9 cellular contexts compared by ENCODE assay signal in genomic region chr1:182602945-182603645, GRCh38. TPM values are rescaled to one million over a fixed set of nuclear protein-coding genes. Genes with fewer than 3 reads are reported as not detected.
DNase-seq lines count a peak whose midpoint lies in the region; ATAC-seq and TF ChIP-seq lines count a peak whose summit lies in the region.
"Had no signal": no experiment of that assay in that cellular context is flagged by ENCODE, and none has a peak within 500 bp of the region (broad histone marks: within the 10 kb centered on the region; RNA-seq: fewer than 3 reads in every experiment).

No MANE protein-coding gene starts in this region.

- peak; percentile 85 for DNase-seq in activated CD4-positive, alpha-beta T cell treated with anti-CD3 and anti-CD28 coated beads, Interleukin-2, amount 10 ng/mL, durations not matched to agents 24 days and 14 days
- no peak for DNase-seq in activated CD4-positive, alpha-beta T cell treated with anti-CD3 and anti-CD28 coated beads for 1 hour
- no peak for DNase-seq in SK-N-MC (ENCODE audit: low read depth, low spot score)
- DNase-seq in fibroblast of villous mesenchyme (ENCODE audit: low read depth): no peak
- no peak for DNase-seq in stomach
- DNase-seq in NCI-H1694 (lab: John Stamatoyannopoulos, UW): no peak
- DNase-seq in body of pancreas: no peak
- DNase-seq: cerebellar nuclear complex had no signal

- peaks cover 30 to 49% (median 33%) of the 10 kb centered on the region in 4 donors for H3K4me1 ChIP-seq in stomach
- H3K4me1 ChIP-seq in body of pancreas: peaks cover 37% of the 10 kb centered on the region

- H3K9me3 ChIP-seq in SK-N-MC (ENCODE audit: low read depth, low read length): no peaks in the 10 kb centered on the region
- H3K9me3 ChIP-seq in stomach: no peaks in the 10 kb centered on the region
- no peaks in the 10 kb centered on the region for H3K9me3 ChIP-seq in body of pancreas

- intact Hi-C loops in activated CD4-positive, alpha-beta T cell treated with anti-CD3 and anti-CD28 coated beads, Interleukin-2, amount 10 ng/mL, durations not matched to agents 24 days and 14 days (cut with micrococcal nuclease): loop anchor here (1.0 to 5.0 kb wide), 6 partner anchors 13 to 868 kb away; partner anchors contain the start of gene DHX9
- intact Hi-C loops in stomach (cut with DNase I; ENCODE audit: low total_unique reads) (no loop called here), body of pancreas (cut with DNase I) (loop anchor here (5.0 kb wide), 1 partner anchor 179 kb away; no protein-coding TSS in a partner anchor)

- no peak overlapping the region for H3K27ac Mint-ChIP-seq in activated CD4-positive, alpha-beta T cell treated with anti-CD3 and anti-CD28 coated beads, Interleukin-2, amount 10 ng/mL, durations not matched to agents 24 days and 14 days

- TF ChIP-seq CTCF in fibroblast of villous mesenchyme (IDR thresholded peaks at IDR 0.05; ENCODE audit: insufficient read depth, low read depth, low read length) (no peak), stomach (IDR thresholded peaks at IDR 0.05) (no peak), body of pancreas (IDR thresholded peaks at IDR 0.05) (no peak)

- no peak for ATAC-seq in HG03039 (IDR thresholded peaks at IDR 0.05; ENCODE audit: unreplicated experiment)
- ATAC-seq in body of pancreas: no peak

- no peaks in the 10 kb centered on the region for H3K36me3 Mint-ChIP-seq in activated CD4-positive, alpha-beta T cell treated with anti-CD3 and anti-CD28 coated beads, Interleukin-2, amount 10 ng/mL, durations not matched to agents 24 days and 14 days (ENCODE audit: low read depth)

- H3K27me3 ChIP-seq in stomach (no peaks in the 10 kb centered on the region), body of pancreas (no peaks in the 10 kb centered on the region)

- H3K9ac ChIP-seq in SK-N-MC (ENCODE audit: insufficient read length): peak overlapping the region; percentile 33

- TF ChIP-seq EP300 in stomach (IDR thresholded peaks at IDR 0.05): no peak

- H3K27me3 Mint-ChIP-seq in activated CD4-positive, alpha-beta T cell treated with anti-CD3 and anti-CD28 coated beads, Interleukin-2, amount 10 ng/mL, durations not matched to agents 24 days and 14 days: no peaks in the 10 kb centered on the region

- H3K27ac ChIP-seq in SK-N-MC (no peak overlapping the region), stomach (peak overlapping the region in 4 of 5 donors; percentile 47 to 80 (median 66)), body of pancreas (no peak overlapping the region)

- H3K4me3 Mint-ChIP-seq in activated CD4-positive, alpha-beta T cell treated with anti-CD3 and anti-CD28 coated beads, Interleukin-2, amount 10 ng/mL, durations not matched to agents 24 days and 14 days: no peak overlapping the region

- 45 to 63% (median 54%) methylated on average over 9 to 10 of the region's 10 CpGs for WGBS in stomach, 5 donors
- 34 to 40% methylated on average over 10 of the region's 10 CpGs for WGBS in body of pancreas, 2 donors

- TF ChIP-seq POLR2A in stomach (IDR thresholded peaks at IDR 0.05) (no peak), body of pancreas (IDR thresholded peaks at IDR 0.05) (no peak)

- H3K4me3 ChIP-seq in SK-N-MC (peak overlapping the region; percentile 87), fibroblast of villous mesenchyme (ENCODE audit: low read depth, low read length) (peak overlapping the region; percentile 40), stomach (peak overlapping the region; percentile 47 to 60 (median 53)), body of pancreas (no peak overlapping the region)

- H3K9me3 Mint-ChIP-seq in activated CD4-positive, alpha-beta T cell treated with anti-CD3 and anti-CD28 coated beads, Interleukin-2, amount 10 ng/mL, durations not matched to agents 24 days and 14 days: no peaks in the 10 kb centered on the region

- H3K36me3 ChIP-seq in SK-N-MC (ENCODE audit: insufficient read depth, low read length) (peaks cover 45% of the 10 kb centered on the region), stomach (peaks cover 0 to 19% (median 16%) of the 10 kb centered on the region in 4 donors), body of pancreas (replicated peaks in 1 of 2; ENCODE audit: insufficient read depth in 1 of 2, low read depth in 2 of 2) (no peaks in the 10 kb centered on the region)

- peaks cover 34% of the 10 kb centered on the region for H3K4me1 Mint-ChIP-seq in activated CD4-positive, alpha-beta T cell treated with anti-CD3 and anti-CD28 coated beads, Interleukin-2, amount 10 ng/mL, durations not matched to agents 24 days and 14 days

RNA-seq across cellular contexts. Expression of gene RGS16, which starts 1.1 kb away (rescaled TPM):
- 94.3 and 94.7 TPM in 2 replicates for total RNA-seq in activated CD4-positive, alpha-beta T cell treated with anti-CD3 and anti-CD28 coated beads, Interleukin-2, amount 10 ng/mL, durations not matched to agents 24 days and 14 days
- total RNA-seq in fibroblast of villous mesenchyme (0.32 and 1.3 TPM in 2 replicates), stomach (10 to 100 TPM in 1 of 5 donors, 1 to 10 TPM in 2, under 1 TPM in 1, not detected in 1; 0.58 to 29.0 (median 3.2) TPM), body of pancreas (1 to 10 TPM; 2.6 to 3.9 TPM)
- 1 to 10 TPM; 1.3 to 2.1 (median 1.9) TPM for polyA plus RNA-seq in stomach

RNA-seq across cellular contexts. Expression of gene RNASEL, which starts 14.0 kb away (rescaled TPM):
- 3.4 and 4.8 TPM in 2 replicates for total RNA-seq in activated CD4-positive, alpha-beta T cell treated with anti-CD3 and anti-CD28 coated beads, Interleukin-2, amount 10 ng/mL, durations not matched to agents 24 days and 14 days
- total RNA-seq in fibroblast of villous mesenchyme (4.5 and 9.1 TPM in 2 replicates), stomach (10 to 100 TPM in 1 of 5 donors, 1 to 10 TPM in 4; 4.3 to 11.1 (median 8.0) TPM), body of pancreas (1 to 10 TPM in 1 of 2 donors, under 1 TPM in 1; 0.33 to 6.0 TPM)
- 1 to 10 TPM; 3.2 to 4.7 (median 4.5) TPM for polyA plus RNA-seq in stomach

Comparison
In these comparisons a context has a peak if more than half of its experiments do, and no peak if none do; other contexts are left out.
1. H3K27ac ChIP-seq: peak in stomach (4 of 5); none in SK-N-MC (single experiment) and body of pancreas (0 of 4).
2. H3K4me3 ChIP-seq: peak in SK-N-MC (single experiment), fibroblast of villous mesenchyme (single experiment) and stomach (4 of 4); none in body of pancreas (0 of 2).